Comparison of ENCODE assay signal across 9 cellular contexts in genomic region chr3:129027544-129027880, GRCh38. TPM values are rescaled to one million over a fixed set of nuclear protein-coding genes. Genes with fewer than 3 reads are reported as not detected.
DNase-seq lines count a peak whose midpoint lies in the region; ATAC-seq and TF ChIP-seq lines count a peak whose summit lies in the region.
"Had no signal": no experiment of that assay in that cellular context is flagged by ENCODE, and none has a peak within 500 bp of the region (broad histone marks: within the 10 kb centered on the region; RNA-seq: fewer than 3 reads in every experiment).

No MANE protein-coding gene starts in this region.

- 80% methylated on average over 15 of the region's 15 CpGs for WGBS in right cardiac atrium

- H3K4me3 ChIP-seq in GM12865 (ENCODE audit: low read depth, low read length) (peak overlapping the region; percentile 56), PC-9 (peak overlapping the region; percentile 50; the same call in 1 of the 2 replicates), right cardiac atrium (ENCODE audit: low read length) (peak overlapping the region; percentile 45), skin epidermis (peak overlapping the region; percentile 19 to 46 (median 32)), foreskin fibroblast (ENCODE audit: low read depth in 1 of 2, low read length in 2 of 2) (no peak overlapping the region)

- H3K4me2 ChIP-seq in PC-9, result peak overlapping the region; percentile 80

- no peaks in the 10 kb centered on the region for H3F3A ChIP-seq in PC-9 (ENCODE audit: insufficient read depth, low read depth)

- CTCF ChIA-PET in PC-9 (lab: Charles Lee), result interaction anchor here (0.6 to 1.9 kb wide), 8 partner anchors 11 to 218 kb away, joined by 4 to 26 read pairs (median 6); no protein-coding TSS in a partner anchor

- POLR2A ChIA-PET in PC-9 (lab: Charles Lee; ENCODE audit: unreplicated experiment), result interaction anchor here (0.6 kb wide), 2 partner anchors 287 to 777 kb away, joined by 3 read pairs; no protein-coding TSS in a partner anchor

- no peak for DNase-seq in GM12865 (ENCODE audit: low read depth)
- DNase-seq in PC-9, result no peak
- no peak for DNase-seq in right cardiac atrium
- no peak for DNase-seq in foreskin fibroblast
- no peak for DNase-seq in substantia nigra (lab: John Stamatoyannopoulos, UW)
- no peak for DNase-seq in HUDEP-2 (lab: John Stamatoyannopoulos, UW; ENCODE audit: unreplicated experiment in 76 of 76)

- intact Hi-C loops in PC-9 (cut with micrococcal nuclease; ENCODE audit: unreplicated experiment), result no loop called here
- intact Hi-C loops in right cardiac atrium (cut with DNase I), result no loop called here

- H3K4me1 ChIP-seq in PC-9 (replicated peaks; ENCODE audit: insufficient read depth) (0 out of 2 replicates have a peak, but pooled peaks cover 4% of the 10 kb centered on the region), right cardiac atrium (ENCODE audit: control insufficient read depth, insufficient read depth, low read length) (peaks cover 2% of the 10 kb centered on the region)

- peak overlapping the region; percentile 83 for H2AFZ ChIP-seq in PC-9

- no peak for ATAC-seq in right cardiac atrium
- ATAC-seq in HG02885 (IDR thresholded peaks at IDR 0.05; ENCODE audit: poor library complexity, unreplicated experiment), result no peak

- H3K27ac ChIP-seq in PC-9, result no peak overlapping the region
- H3K27ac ChIP-seq in right cardiac atrium (ENCODE audit: low read length), result no peak overlapping the region
- H3K27ac ChIP-seq in skin epidermis, result peak overlapping the region in 14 of 21 experiments; percentile 6 to 70 (median 38)
- no peak overlapping the region for H3K27ac ChIP-seq in substantia nigra (ENCODE audit: low read depth, low read length, poor library complexity, severe bottlenecking)

- TF ChIP-seq CTCF in GM12865 (IDR thresholded peaks at IDR 0.05; ENCODE audit: insufficient read depth, low read depth, low read length, missing control alignments) (no peak), PC-9 (conservative IDR thresholded peaks at IDR 0.05) (0 out of 2 replicates have a peak, but pooled peaks have one; percentile 31), foreskin fibroblast (IDR thresholded peaks at IDR 0.05; ENCODE audit: low read depth, low read length) (no peak)

- no peaks in the 10 kb centered on the region for H3K79me2 ChIP-seq in PC-9 (ENCODE audit: low read depth)

- H3K9me2 ChIP-seq in PC-9 (ENCODE audit: insufficient read depth), result no peaks in the 10 kb centered on the region

- H4K20me1 ChIP-seq in PC-9 (ENCODE audit: insufficient read depth), result no peaks in the 10 kb centered on the region

- H3K36me3 ChIP-seq in PC-9 (ENCODE audit: low read depth), result no peaks in the 10 kb centered on the region
- H3K36me3 ChIP-seq: adrenal gland had no signal

- H3K27me3 ChIP-seq in PC-9 (ENCODE audit: insufficient read depth, low read depth) (no peaks in the 10 kb centered on the region), right cardiac atrium (ENCODE audit: control insufficient read depth, insufficient read depth) (no peaks in the 10 kb centered on the region)
- H3K27me3 ChIP-seq: adrenal gland had no signal

- no TSS peak for BruUV-seq in PC-9 (replicated peaks; lab: Mats Ljungman, UMichigan)

- H3K9me3 ChIP-seq in PC-9 (ENCODE audit: insufficient read depth, low read depth), result no peaks in the 10 kb centered on the region
- H3K9me3 ChIP-seq in right cardiac atrium (ENCODE audit: control insufficient read depth, low read length), result no peaks in the 10 kb centered on the region
- H3K9me3 ChIP-seq: adrenal gland had no signal

RNA-seq across cellular contexts. Expression of gene EFCC1, which starts 26.4 kb away (rescaled TPM):
- total RNA-seq in PC-9 (2021) (0.24 and 0.43 TPM in 2 replicates), right cardiac atrium (1 to 10 TPM in 2 of 4 donors, under 1 TPM in 2; 0.69 to 1.2 (median 0.94) TPM)
- polyA plus RNA-seq in right cardiac atrium, result 1.2 TPM

RNA-seq across cellular contexts. Expression of gene GP9, which starts 33.1 kb away (rescaled TPM):
- total RNA-seq in PC-9 (2021), result not detected in 2 replicates
- not detected for total RNA-seq in right cardiac atrium
- not detected for polyA plus RNA-seq in right cardiac atrium
- total RNA-seq: adrenal gland had no signal

RNA-seq across cellular contexts. Expression of gene CFAP92, which starts 33.6 kb away (rescaled TPM):
- total RNA-seq in PC-9 (2021) (4.3 and 4.8 TPM in 2 replicates), right cardiac atrium (1 to 10 TPM in 1 of 4 donors, under 1 TPM in 3; 0.06 to 1.0 (median 0.63) TPM)
- 0.11 TPM for polyA plus RNA-seq in right cardiac atrium

Comparison
In these comparisons a context has a peak if more than half of its experiments do, and no peak if none do; other contexts are left out.
1. H3K4me3 ChIP-seq: peak in GM12865 (single experiment), PC-9 (single experiment), right cardiac atrium (single experiment) and skin epidermis (7 of 7); none in foreskin fibroblast (0 of 2).
2. H3K27ac ChIP-seq: peak in skin epidermis (14 of 21); none in PC-9 (single experiment), right cardiac atrium (single experiment) and substantia nigra (single experiment).